Comparison of ENCODE assay signal across 8 cellular contexts in the genomic region with DNA sequence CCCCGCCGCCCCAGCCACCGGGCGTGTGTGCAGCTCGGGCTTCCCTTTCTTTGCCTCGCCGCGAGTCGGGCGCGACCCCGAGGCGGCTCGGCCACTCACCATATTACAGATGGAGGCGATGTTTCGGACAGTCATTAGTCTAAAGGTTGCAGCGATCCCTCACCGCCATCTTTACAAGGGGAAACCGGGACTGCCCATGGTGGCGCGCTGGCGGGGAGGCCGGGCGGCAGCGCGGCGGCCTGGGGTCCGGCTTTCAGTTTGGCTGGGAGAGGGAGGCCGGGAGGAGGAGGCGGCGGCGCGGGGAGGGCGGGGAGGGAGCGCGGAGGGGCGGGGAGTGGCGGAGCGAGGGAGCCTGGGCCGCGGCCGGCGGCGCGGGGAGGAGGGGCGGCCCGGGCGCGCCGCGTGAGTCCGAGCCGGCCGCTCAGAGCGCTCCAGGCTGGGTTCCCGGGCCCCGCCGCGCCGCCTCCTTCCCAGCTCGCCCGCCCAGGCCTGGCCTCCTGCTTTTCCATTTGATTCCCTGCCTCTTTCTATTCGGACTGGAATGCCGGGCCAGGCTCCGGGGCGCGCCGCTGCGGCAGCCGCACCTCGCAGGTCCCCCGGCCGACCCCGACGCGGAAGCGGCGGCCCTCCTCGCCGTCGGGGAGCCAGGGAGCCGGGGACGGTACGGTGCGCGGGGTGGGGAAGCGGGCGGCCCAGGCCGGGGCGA. TPM values are rescaled to one million over a fixed set of nuclear protein-coding genes. Genes with fewer than 3 reads are reported as not detected.
DNase-seq lines count a peak whose midpoint lies in the region; ATAC-seq and TF ChIP-seq lines count a peak whose summit lies in the region.

A gene with protein sequence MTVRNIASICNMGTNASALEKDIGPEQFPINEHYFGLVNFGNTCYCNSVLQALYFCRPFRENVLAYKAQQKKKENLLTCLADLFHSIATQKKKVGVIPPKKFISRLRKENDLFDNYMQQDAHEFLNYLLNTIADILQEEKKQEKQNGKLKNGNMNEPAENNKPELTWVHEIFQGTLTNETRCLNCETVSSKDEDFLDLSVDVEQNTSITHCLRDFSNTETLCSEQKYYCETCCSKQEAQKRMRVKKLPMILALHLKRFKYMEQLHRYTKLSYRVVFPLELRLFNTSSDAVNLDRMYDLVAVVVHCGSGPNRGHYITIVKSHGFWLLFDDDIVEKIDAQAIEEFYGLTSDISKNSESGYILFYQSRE (minus strand): TSS at position 286 of the 706 bp plus-strand sequence. CDS start 151 bp downstream, at position 135.

- H3K4me1 Mint-ChIP-seq in activated CD8-positive, alpha-beta memory T cell treated with anti-CD3 and anti-CD28 coated beads, Interleukin-2, amount 10 ng/mL, durations not matched to agents 7 days and 5 days: peaks cover 25% of the 10 kb centered on the region
- peaks cover 28% of the 10 kb centered on the region for H3K4me1 Mint-ChIP-seq in endothelial cell (ENCODE audit: unreplicated experiment)

- H3K36me3 ChIP-seq in mesodermal cell (ENCODE audit: control insufficient read depth, insufficient read depth, low read length): peaks cover 21% of the 10 kb centered on the region

- no peak for TF ChIP-seq CTCF in endothelial cell (IDR thresholded peaks at IDR 0.05; ENCODE audit: unreplicated experiment)

- H3K27me3 Mint-ChIP-seq in activated CD8-positive, alpha-beta memory T cell treated with anti-CD3 and anti-CD28 coated beads, Interleukin-2, amount 10 ng/mL, durations not matched to agents 7 days and 5 days: no peaks in the 10 kb centered on the region
- H3K27me3 Mint-ChIP-seq in endothelial cell (ENCODE audit: unreplicated experiment): peaks cover 8% of the 10 kb centered on the region

- peak within 1 kb of the TSS; percentile 81 for H3K4me3 Mint-ChIP-seq in activated CD8-positive, alpha-beta memory T cell treated with anti-CD3 and anti-CD28 coated beads, Interleukin-2, amount 10 ng/mL, durations not matched to agents 7 days and 5 days
- H3K4me3 Mint-ChIP-seq in endothelial cell (ENCODE audit: unreplicated experiment): peak within 1 kb of the TSS; percentile 93

- peak; percentile 85 for ATAC-seq in HG03139 (IDR thresholded peaks at IDR 0.05; ENCODE audit: unreplicated experiment)
- ATAC-seq in activated CD8-positive, alpha-beta memory T cell treated with anti-CD3 and anti-CD28 coated beads, Interleukin-2, amount 10 ng/mL, durations not matched to agents 7 days and 5 days: peak; percentile 89

- H3K27ac Mint-ChIP-seq in activated CD8-positive, alpha-beta memory T cell treated with anti-CD3 and anti-CD28 coated beads, Interleukin-2, amount 10 ng/mL, durations not matched to agents 7 days and 5 days: peak within 1 kb of the TSS; percentile 76
- peak within 1 kb of the TSS; percentile 13 for H3K27ac Mint-ChIP-seq in endothelial cell (ENCODE audit: unreplicated experiment)

- CTCF ChIA-PET in activated CD8-positive, alpha-beta memory T cell treated with anti-CD3 and anti-CD28 coated beads, Interleukin-2, amount 10 ng/mL, durations not matched to agents 7 days and 5 days (lab: Charles Lee): interaction anchor here (1.0 to 2.5 kb wide), 2 partner anchors 41 to 53 kb away, joined by 4 to 9 read pairs; no protein-coding TSS in a partner anchor

- TF ChIP-seq POLR2A in GM18951 (IDR thresholded peaks at IDR 0.05; ENCODE audit: extremely low read depth, insufficient read depth, insufficient read length): peak; percentile 79

- H3K36me3 Mint-ChIP-seq in activated CD8-positive, alpha-beta memory T cell treated with anti-CD3 and anti-CD28 coated beads, Interleukin-2, amount 10 ng/mL, durations not matched to agents 7 days and 5 days: peaks cover 27% of the 10 kb centered on the region
- peaks cover 13% of the 10 kb centered on the region for H3K36me3 Mint-ChIP-seq in endothelial cell (ENCODE audit: low read depth, unreplicated experiment)

- in situ Hi-C loops in GM18951 (cut with MboI; ENCODE audit: low sequenced_read_pairs, unreplicated experiment): no loop called here

- H3K4me3 ChIP-seq in mesodermal cell (ENCODE audit: extremely low read depth, insufficient read depth, low read length, poor library complexity, severe bottlenecking): peak within 1 kb of the TSS; percentile 79

- 0% methylated on average over 59 of the region's 90 CpGs for WGBS in mesodermal cell (ENCODE audit: insufficient coverage in 2 of 2), 2 experiments

- no peaks in the 10 kb centered on the region for H3K4me1 ChIP-seq in mesodermal cell (ENCODE audit: control insufficient read depth, insufficient read depth, low read length, poor library complexity, severe bottlenecking)

- H3K9me3 ChIP-seq in mesodermal cell (ENCODE audit: control insufficient read depth, low read length): peaks cover 5% of the 10 kb centered on the region

- peak within 1 kb of the TSS; percentile 86 for H3K27ac ChIP-seq in mesodermal cell (ENCODE audit: low read depth, low read length, severe bottlenecking)

- H3K9me3 Mint-ChIP-seq in activated CD8-positive, alpha-beta memory T cell treated with anti-CD3 and anti-CD28 coated beads, Interleukin-2, amount 10 ng/mL, durations not matched to agents 7 days and 5 days (ENCODE audit: low read depth): no peaks in the 10 kb centered on the region
- no peaks in the 10 kb centered on the region for H3K9me3 Mint-ChIP-seq in endothelial cell (ENCODE audit: unreplicated experiment)

- DNase-seq in C1 segment of cervical spinal cord (lab: John Stamatoyannopoulos, UW) (peak in 13 of 14 donors; percentile 16 to 84 (median 65)), NCI-H748 treated with DMSO at 0.1 percent for 48 hours (lab: John Stamatoyannopoulos, UW) (peak; percentile 17), endothelial cell (ENCODE audit: low spot score) (peak; percentile 71)
- DNase-seq in activated CD8-positive, alpha-beta memory T cell treated with anti-CD3 and anti-CD28 coated beads, Interleukin-2, amount 10 ng/mL, durations not matched to agents 7 days and 5 days: peak; percentile 63
- peak; percentile 32 to 41 for DNase-seq in stimulated activated CD8-positive, alpha-beta memory T cell treated with anti-CD3 and anti-CD28 coated beads, Interleukin-15, amount 100 ng/mL, for 48 hours (ENCODE audit: low read depth in 2 of 2)

RNA-seq across cellular contexts. Expression of the gene that starts here (rescaled TPM):
- total RNA-seq in activated CD8-positive, alpha-beta memory T cell treated with anti-CD3 and anti-CD28 coated beads, Interleukin-2, amount 10 ng/mL, durations not matched to agents 7 days and 5 days: 10 to 100 TPM in 1 of 2 experiments, 1 to 10 TPM in 1; 7.7 to 12.9 TPM
- total RNA-seq in endothelial cell (ENCODE audit: unreplicated experiment): 32.4 TPM
- 21.2 TPM for polyA plus RNA-seq in mesodermal cell (2013, experiment 1 of 2)
- 19.2 TPM for polyA plus RNA-seq in mesodermal cell (2013, experiment 2 of 2)

Comparison
In these comparisons a context has a peak if more than half of its experiments do, and no peak if none do; other contexts are left out.
1. Peak in every context shown above with its lines: DNase-seq, ATAC-seq, H3K4me3 ChIP-seq and H3K27ac ChIP-seq.
2. DNase-seq: peak in every context shown above with its lines; median percentile 71 in endothelial cell; 65 in C1 segment of cervical spinal cord; 63 in activated CD8-positive, alpha-beta memory T cell treated with anti-CD3 and anti-CD28 coated beads, Interleukin-2, amount 10 ng/mL, durations not matched to agents 7 days and 5 days; 36 in stimulated activated CD8-positive, alpha-beta memory T cell treated with anti-CD3 and anti-CD28 coated beads, Interleukin-15, amount 100 ng/mL, for 48 hours; 17 in NCI-H748 treated with DMSO at 0.1 percent for 48 hours.